In genomic region chr11:113148076-113148475, GRCh38 we compare ENCODE assay signal across 17 cellular contexts.
A peak's percentile ranks its signal among the peaks of the same experiment; 100 is the strongest.
DNase-seq lines count a peak whose midpoint lies in the region; ATAC-seq and TF ChIP-seq lines count a peak whose summit lies in the region.
"Had no signal": no experiment of that assay in that cellular context is flagged by ENCODE, and none has a peak within 500 bp of the region (broad histone marks: within the 10 kb centered on the region; RNA-seq: fewer than 3 reads in every experiment).

No MANE protein-coding gene starts in this region.

- peaks cover 5 to 17% of the 10 kb centered on the region in 2 donors for H3K27me3 Mint-ChIP-seq in T-cell

- CTCF ChIA-PET in T-cell (lab: Charles Lee): no interaction called here

- peak overlapping the region in 6 of 59 donors; percentile 14 to 55 (median 45) for H3K4me3 ChIP-seq in dorsolateral prefrontal cortex
- H3K4me3 ChIP-seq: BLaER1, GM12878 had no signal

- DNase-seq in NCI-H748 (lab: John Stamatoyannopoulos, UW; ENCODE audit: unreplicated experiment) (peak; percentile 20), NCI-H748 treated with DMSO at 0.1 percent for 48 hours (lab: John Stamatoyannopoulos, UW) (no peak), dorsolateral prefrontal cortex (no peak), retina (peak; percentile 34), posterior vena cava (ENCODE audit: low spot score) (no peak), T-cell (no peak)
- DNase-seq: 8988T; Calu3; CD4-positive, alpha-beta memory T cell; DND-41; EL had no signal

- intact Hi-C loops in dorsolateral prefrontal cortex (cut with DNase I) (no loop called here), posterior vena cava (cut with DNase I) (loop anchor here in 1 of 2 donors (1.0 kb wide), 1 partner anchor 29 kb away; no protein-coding TSS in a partner anchor)

- no peak for ATAC-seq in GM21367 (IDR thresholded peaks at IDR 0.05; ENCODE audit: unreplicated experiment)
- ATAC-seq in T-cell (replicated peaks in 1 of 4): no peak
- ATAC-seq: GM12878, HepG2 had no signal

- no peaks in the 10 kb centered on the region for H3K27me3 ChIP-seq in dorsolateral prefrontal cortex
- H3K27me3 ChIP-seq: BLaER1 had no signal

- no peak overlapping the region for H3K4me3 Mint-ChIP-seq in T-cell
- H3K4me3 Mint-ChIP-seq: CD14-positive monocyte; CD4-positive, alpha-beta memory T cell; H9 had no signal

- POLR2A ChIA-PET in T-cell (lab: Charles Lee): no interaction called here

- peak overlapping the region; percentile 50 to 98 (median 94) for H3K27ac ChIP-seq in dorsolateral prefrontal cortex
- H3K27ac ChIP-seq: BLaER1 had no signal

- no peak overlapping the region for H3K27ac Mint-ChIP-seq in T-cell
- H3K27ac Mint-ChIP-seq: CD4-positive, alpha-beta memory T cell; H9 had no signal

- H3K36me3 Mint-ChIP-seq in T-cell: no peaks in the 10 kb centered on the region
- H3K36me3 Mint-ChIP-seq: CD14-positive monocyte; CD4-positive, alpha-beta memory T cell had no signal

- no peaks in the 10 kb centered on the region for H3K4me1 Mint-ChIP-seq in T-cell
- H3K4me1 Mint-ChIP-seq: CD14-positive monocyte; CD4-positive, alpha-beta memory T cell had no signal

- TF ChIP-seq CTCF in dorsolateral prefrontal cortex (IDR thresholded peaks at IDR 0.05 in 54 of 56, conservative IDR thresholded peaks at IDR 0.05 in 2 of 56; ENCODE audit: low read depth in 1 of 56, partially characterized antibody in 56 of 56): no peak

- H3K9me3 Mint-ChIP-seq in T-cell: no peaks in the 10 kb centered on the region
- H3K9me3 Mint-ChIP-seq: H9 had no signal

Comparison
In these comparisons a context has a peak if more than half of its experiments do, and no peak if none do; other contexts are left out.
1. DNase-seq: peak in NCI-H748 (single experiment) and retina (single experiment); none in NCI-H748 treated with DMSO at 0.1 percent for 48 hours (single experiment), dorsolateral prefrontal cortex (0 of 10), posterior vena cava (single experiment) and T-cell (0 of 34).